Comparison of ENCODE assay signal across 8 cellular contexts in the genomic region with DNA sequence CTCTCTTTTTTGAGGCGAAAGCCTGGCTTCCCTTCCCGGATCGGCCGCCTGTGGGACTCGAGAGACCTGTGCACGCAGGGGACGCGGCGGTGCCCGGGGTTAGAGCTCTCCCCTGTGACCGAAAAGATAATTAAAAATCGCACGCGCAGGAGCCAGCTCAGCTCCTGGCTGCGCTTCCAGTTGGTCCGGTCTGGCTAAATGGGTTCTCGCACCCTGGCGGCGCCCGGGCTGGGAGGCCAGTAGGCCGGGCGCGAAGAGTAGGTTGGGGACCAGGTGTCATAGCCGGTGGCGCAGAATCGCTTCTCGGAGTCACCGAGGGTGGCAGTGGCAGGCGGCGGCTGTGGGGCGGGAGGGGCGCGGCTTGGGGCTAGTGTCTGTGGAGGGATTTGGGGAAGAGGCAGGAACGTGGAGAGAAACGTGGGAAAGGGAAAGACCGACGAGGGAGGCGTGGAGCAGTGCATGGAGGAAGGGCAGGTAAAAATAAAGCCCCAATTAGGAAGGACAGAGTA. TPM values are rescaled to one million over a fixed set of nuclear protein-coding genes. Genes with fewer than 3 reads are reported as not detected.
DNase-seq lines count a peak whose midpoint lies in the region; ATAC-seq, FAIRE-seq and TF ChIP-seq lines count a peak whose summit lies in the region.

No MANE protein-coding gene starts in this region.

- TF ChIP-seq POLR2A in GM12892 (IDR thresholded peaks at IDR 0.05; ENCODE audit: low read depth, low read length) = no peak

- H3K36me3 ChIP-seq in WERI-Rb-1 = no peaks in the 10 kb centered on the region
- H3K36me3 ChIP-seq in left lung = no peaks in the 10 kb centered on the region

- DNase-seq in COLO668 (lab: John Stamatoyannopoulos, UW; ENCODE audit: unreplicated experiment) = peak; percentile 76
- DNase-seq in LNCaP clone FGC (ENCODE audit: low read depth) = peak; percentile 70
- peak; percentile 92 for DNase-seq in WERI-Rb-1
- DNase-seq in cerebellar cortex (ENCODE audit: low spot score) = peak; percentile 31
- peak; percentile 80 to 90 for DNase-seq in left lung
- DNase-seq in stimulated activated CD4-positive, alpha-beta T cell treated with anti-CD3 and anti-CD28 coated beads, TNF-alpha, amount 100 ng/mL, for 4 hours (ENCODE audit: low read depth in 3 of 3) = peak in 2 of 3 experiments; percentile 31 to 46
- no peak for DNase-seq in GM12892 (ENCODE audit: insufficient read length)

- no peak for FAIRE-seq in GM12892 (lab: Jason Lieb, UNC)

- ATAC-seq in left lung (peak; percentile 63), HG02642 (IDR thresholded peaks at IDR 0.05; ENCODE audit: poor library complexity, unreplicated experiment) (no peak)

- peak; percentile 73 for TF ChIP-seq CTCF in LNCaP clone FGC (IDR thresholded peaks at IDR 0.05; ENCODE audit: control insufficient read depth, extremely low read depth, insufficient read depth)
- peak; percentile 66; the same call in 1 of the 2 replicates for TF ChIP-seq CTCF in WERI-Rb-1 (IDR thresholded peaks at IDR 0.05; ENCODE audit: low read depth, low read length)
- TF ChIP-seq CTCF in left lung (IDR thresholded peaks at IDR 0.05) = no peak

- H3K4me1 ChIP-seq in left lung = peaks cover 9 to 48% of the 10 kb centered on the region in 2 donors

- H3K9me3 ChIP-seq in WERI-Rb-1 (ENCODE audit: severe bottlenecking) = peaks cover 2% of the 10 kb centered on the region
- no peaks in the 10 kb centered on the region for H3K9me3 ChIP-seq in left lung

- no peak overlapping the region for H3K4me3 ChIP-seq in LNCaP clone FGC (ENCODE audit: low read depth, low read length)
- H3K4me3 ChIP-seq in WERI-Rb-1 (ENCODE audit: low read depth, low read length) = peak overlapping the region; percentile 77
- peak overlapping the region; percentile 27 to 69 for H3K4me3 ChIP-seq in left lung

- peaks cover 25% of the 10 kb centered on the region for H3K27me3 ChIP-seq in WERI-Rb-1 (ENCODE audit: insufficient read depth, low read depth, severe bottlenecking)
- H3K27me3 ChIP-seq in left lung = peaks cover 24 to 94% of the 10 kb centered on the region in 2 donors

- intact Hi-C loops in left lung (cut with DNase I) = loop anchor here in 1 of 2 donors (10.0 kb wide), 1 partner anchor 295 kb away; no protein-coding TSS in a partner anchor

- H3K27ac ChIP-seq in WERI-Rb-1 (no peak overlapping the region), left lung (no peak overlapping the region)

RNA-seq across cellular contexts. Expression of a gene that starts 41.9 kb away (rescaled TPM):
- 1 to 10 TPM; 4.7 to 5.4 TPM for total RNA-seq in left lung
- 2.9 TPM for polyA plus RNA-seq in GM12892 (2012; ENCODE audit: missing spikeins)

Comparison
In these comparisons a context has a peak if more than half of its experiments do, and no peak if none do; other contexts are left out.
1. CTCF ChIP-seq: peak in LNCaP clone FGC (single experiment) and WERI-Rb-1 (single experiment); none in left lung (0 of 2).